ENCODE assay signal across 1 cellular context in genomic region chr4:37662306-37662705, GRCh38.
TF ChIP-seq lines count a peak whose summit lies in the region.

No MANE protein-coding gene starts in this region.

TF ChIP-seq in GM23338, 12 proteins besides CTCF, POLR2A, EP300 and RAD21:
- no peak for TF ChIP-seq ZNF462 (CRISPR knock-in tag; IDR thresholded peaks at IDR 0.05)
- no peak for TF ChIP-seq NANOG (IDR thresholded peaks at IDR 0.05; ENCODE audit: borderline replicate concordance)
- no peak for TF ChIP-seq JUNB (IDR thresholded peaks at IDR 0.05; ENCODE audit: unreplicated experiment)
- no peak for TF ChIP-seq ZNF331 (CRISPR knock-in tag; IDR thresholded peaks at IDR 0.05; ENCODE audit: low read depth)
- TF ChIP-seq ETS1 (IDR thresholded peaks at IDR 0.05): no peak
- no peak for TF ChIP-seq STAT1 (IDR thresholded peaks at IDR 0.05; ENCODE audit: unreplicated experiment)
- no peak for TF ChIP-seq CREB1 (CRISPR knock-in tag; IDR thresholded peaks at IDR 0.05; ENCODE audit: low read depth)
- TF ChIP-seq EZH2 (IDR thresholded peaks at IDR 0.05; ENCODE audit: low read depth, unreplicated experiment): no peak
- no peak for TF ChIP-seq POLR2AphosphoS5 (IDR thresholded peaks at IDR 0.05; ENCODE audit: low read depth)
- no peak for TF ChIP-seq EZH2phosphoT487 (IDR thresholded peaks at IDR 0.05; ENCODE audit: unreplicated experiment)
- TF ChIP-seq ZNF114 (CRISPR knock-in tag; IDR thresholded peaks at IDR 0.05): no peak
- TF ChIP-seq REST (IDR thresholded peaks at IDR 0.05; ENCODE audit: unreplicated experiment): no peak
